In genomic region chr6:32129297-32130088, GRCh38 we compare ENCODE assay signal across 8 cellular contexts. TPM values are rescaled to one million over a fixed set of nuclear protein-coding genes. Genes with fewer than 3 reads are reported as not detected.
DNase-seq lines count a peak whose midpoint lies in the region; ATAC-seq and TF ChIP-seq lines count a peak whose summit lies in the region.

No MANE protein-coding gene starts in this region.

- H2AK5ac ChIP-seq in trophoblast cell (ENCODE audit: low read length): peak overlapping the region; percentile 96

- H3K79me1 ChIP-seq in trophoblast cell (ENCODE audit: low read length): peaks cover 13% of the 10 kb centered on the region

- no peak for ATAC-seq in activated CD4-positive, alpha-beta T cell treated with anti-CD3 and anti-CD28 coated beads for 36 hours
- no peak for ATAC-seq in GM21423 (IDR thresholded peaks at IDR 0.05; ENCODE audit: unreplicated experiment)

- peaks cover 18% of the 10 kb centered on the region in 2 experiments for H3K4me1 ChIP-seq in trophoblast cell (ENCODE audit: control insufficient read depth in 1 of 2, insufficient read depth in 2 of 2, low read length in 2 of 2)

- POLR2A ChIA-PET in activated CD4-positive, alpha-beta T cell treated with anti-CD3 and anti-CD28 coated beads for 36 hours (lab: Charles Lee): interaction anchor here (2.2 kb wide), 1 partner anchor 48 kb away, joined by 4 read pairs; no protein-coding TSS in a partner anchor

- no peak for DNase-seq in activated CD4-positive, alpha-beta T cell treated with anti-CD3 and anti-CD28 coated beads for 36 hours
- no peak for DNase-seq in activated CD4-positive, alpha-beta T cell treated with anti-CD3 and anti-CD28 coated beads, Interleukin-2, amount 50 U/mL, for 48 hours
- DNase-seq in SKM-1 (lab: John Stamatoyannopoulos, UW; ENCODE audit: unreplicated experiment): peak; percentile 78
- no peak for DNase-seq in fibroblast of the aortic adventitia (ENCODE audit: low read depth)
- peak in 1 of 2 donors; percentile 5 for DNase-seq in trophoblast cell
- no peak for DNase-seq in NCI-H2081 treated with DMSO at 0.1 percent for 48 hours (lab: John Stamatoyannopoulos, UW)
- DNase-seq in MV-4-11 (lab: John Stamatoyannopoulos, UW): no peak

- intact Hi-C loops in activated CD4-positive, alpha-beta T cell treated with anti-CD3 and anti-CD28 coated beads for 36 hours (cut with DNase I, micrococcal nuclease): loop anchor here (1.0 to 10.0 kb wide), 10 partner anchors 19 to 715 kb away; partner anchors contain the start of genes PPT2 (in 2 of the 2), ATP6V1G2 (in 1 of the 2), DDX39B (in 1 of the 2) and DXO (in 1 of the 2)

- H4K12ac ChIP-seq in trophoblast cell (ENCODE audit: low read depth, low read length): peak overlapping the region; percentile 80

- peak overlapping the region; percentile 95 for H4K8ac ChIP-seq in trophoblast cell (ENCODE audit: low read depth, low read length)

- peak overlapping the region; percentile 66 for H2AFZ ChIP-seq in trophoblast cell (ENCODE audit: insufficient read depth, low read length, poor library complexity)

- no peaks in the 10 kb centered on the region for H3K27me3 Mint-ChIP-seq in activated CD4-positive, alpha-beta T cell treated with anti-CD3 and anti-CD28 coated beads for 36 hours

- peaks cover 2 to 9% of the 10 kb centered on the region in 2 experiments for H3K36me3 ChIP-seq in trophoblast cell (ENCODE audit: control insufficient read depth in 1 of 2, insufficient read depth in 2 of 2, low read length in 2 of 2)

- TF ChIP-seq CTCF in fibroblast of the aortic adventitia (IDR thresholded peaks at IDR 0.05; ENCODE audit: insufficient read depth, low read length): no peak

- H2BK120ac ChIP-seq in trophoblast cell (ENCODE audit: insufficient read depth, low read length, poor library complexity): peak overlapping the region; percentile 23

- H3K27me3 ChIP-seq in trophoblast cell (ENCODE audit: insufficient read depth, low read length): no peaks in the 10 kb centered on the region

- peak overlapping the region; percentile 97 for H3K27ac Mint-ChIP-seq in activated CD4-positive, alpha-beta T cell treated with anti-CD3 and anti-CD28 coated beads for 36 hours

- H2BK5ac ChIP-seq in trophoblast cell (ENCODE audit: low read depth, low read length, poor library complexity): peak overlapping the region; percentile 72

- peaks cover 10% of the 10 kb centered on the region for H3K79me2 ChIP-seq in trophoblast cell (ENCODE audit: control insufficient read depth, insufficient read depth, low read length, poor library complexity)

- H3K9me3 Mint-ChIP-seq in activated CD4-positive, alpha-beta T cell treated with anti-CD3 and anti-CD28 coated beads for 36 hours (ENCODE audit: low read depth): no peaks in the 10 kb centered on the region

- H3K4me2 ChIP-seq in trophoblast cell (ENCODE audit: low read length): peak overlapping the region; percentile 88

- no peaks in the 10 kb centered on the region for H3K9me3 ChIP-seq in trophoblast cell (ENCODE audit: insufficient read depth, low read depth, low read length)

- no peak overlapping the region for H2BK12ac ChIP-seq in trophoblast cell (ENCODE audit: low read length)

- peak overlapping the region; percentile 66 for H4K91ac ChIP-seq in trophoblast cell (ENCODE audit: low read depth, low read length)

- peak overlapping the region; percentile 78 for H3K14ac ChIP-seq in trophoblast cell (ENCODE audit: low read length)

- H3K4ac ChIP-seq in trophoblast cell (ENCODE audit: low read depth, low read length): peak overlapping the region; percentile 87

- peak overlapping the region; percentile 92 for H3K9ac ChIP-seq in trophoblast cell (ENCODE audit: low read length)

- H3K4me3 ChIP-seq in fibroblast of the aortic adventitia (ENCODE audit: low read depth, low read length): peak overlapping the region; percentile 76
- peak overlapping the region; percentile 83 for H3K4me3 ChIP-seq in trophoblast cell (ENCODE audit: low read depth, low read length)

- peak overlapping the region; percentile 99 for H3K4me3 Mint-ChIP-seq in activated CD4-positive, alpha-beta T cell treated with anti-CD3 and anti-CD28 coated beads for 36 hours

- H3K36me3 Mint-ChIP-seq in activated CD4-positive, alpha-beta T cell treated with anti-CD3 and anti-CD28 coated beads for 36 hours (ENCODE audit: low read depth): peaks cover 12% of the 10 kb centered on the region

- WGBS in trophoblast cell (ENCODE audit: extremely low coverage, insufficient coverage, insufficient read length): no CpG with 5 or more reads among the region's 22 CpGs

- no peak overlapping the region for H3K23ac ChIP-seq in trophoblast cell (ENCODE audit: low read length)

- H3K4me1 Mint-ChIP-seq in activated CD4-positive, alpha-beta T cell treated with anti-CD3 and anti-CD28 coated beads for 36 hours: peaks cover 36% of the 10 kb centered on the region

- H3K27ac ChIP-seq in trophoblast cell (ENCODE audit: low read depth, low read length): peak overlapping the region; percentile 62

- peak overlapping the region; percentile 95 for H3K18ac ChIP-seq in trophoblast cell (ENCODE audit: low read length)

- CTCF ChIA-PET in activated CD4-positive, alpha-beta T cell treated with anti-CD3 and anti-CD28 coated beads for 36 hours (lab: Charles Lee): interaction anchor here (0.6 to 4.2 kb wide), 9 partner anchors 12 to 82 kb away, joined by 3 to 36 read pairs (median 4); partner anchors contain the start of gene GPSM3

RNA-seq across cellular contexts. Expression of gene FKBPL, which starts 0.6 kb away (rescaled TPM):
- total RNA-seq in activated CD4-positive, alpha-beta T cell treated with anti-CD3 and anti-CD28 coated beads for 36 hours: 1 to 10 TPM; 5.2 to 5.7 TPM
- total RNA-seq in fibroblast of the aortic adventitia (ENCODE audit: low replicate concordance): 5.6 and 7.9 TPM in 2 replicates
- 9.9 and 10.1 TPM in 2 replicates for polyA plus RNA-seq in trophoblast cell (2013)

RNA-seq across cellular contexts. Expression of gene ATF6B, which starts 1.4 kb away (rescaled TPM):
- 10 to 100 TPM; 60.2 to 63.4 TPM for total RNA-seq in activated CD4-positive, alpha-beta T cell treated with anti-CD3 and anti-CD28 coated beads for 36 hours
- total RNA-seq in fibroblast of the aortic adventitia (ENCODE audit: low replicate concordance): 23.8 and 40.6 TPM in 2 replicates
- polyA plus RNA-seq in trophoblast cell (2013): 52.6 and 54.2 TPM in 2 replicates

RNA-seq across cellular contexts. Expression of gene TNXB, which starts 20.4 kb away (rescaled TPM):
- 1 to 10 TPM; 3.5 to 3.8 TPM for total RNA-seq in activated CD4-positive, alpha-beta T cell treated with anti-CD3 and anti-CD28 coated beads for 36 hours
- total RNA-seq in fibroblast of the aortic adventitia (ENCODE audit: low replicate concordance): 54.0 and 315 TPM in 2 replicates
- polyA plus RNA-seq in trophoblast cell (2013): 2.3 and 2.4 TPM in 2 replicates

RNA-seq across cellular contexts. Expression of gene PRRT1, which starts 22.2 kb away (rescaled TPM):
- total RNA-seq in activated CD4-positive, alpha-beta T cell treated with anti-CD3 and anti-CD28 coated beads for 36 hours: under 1 TPM; 0.43 to 0.79 TPM
- total RNA-seq in fibroblast of the aortic adventitia (ENCODE audit: low replicate concordance): 0.41 and 0.54 TPM in 2 replicates
- 1.1 and 1.2 TPM in 2 replicates for polyA plus RNA-seq in trophoblast cell (2013)

RNA-seq across cellular contexts. Expression of gene PPT2, which starts 24.4 kb away (rescaled TPM):
- 10 to 100 TPM in 1 of 2 experiments, 1 to 10 TPM in 1; 9.9 to 10.1 TPM for total RNA-seq in activated CD4-positive, alpha-beta T cell treated with anti-CD3 and anti-CD28 coated beads for 36 hours
- 7.1 and 30.2 TPM in 2 replicates for total RNA-seq in fibroblast of the aortic adventitia (ENCODE audit: low replicate concordance)
- 39.7 and 44.5 TPM in 2 replicates for polyA plus RNA-seq in trophoblast cell (2013)

Comparison
In these comparisons a context has a peak if more than half of its experiments do, and no peak if none do; other contexts are left out.
1. RNA of gene TNXB, which starts 20.4 kb away (total RNA-seq): 54.0 to 315 TPM in fibroblast of the aortic adventitia; 3.5 to 3.8 TPM in activated CD4-positive, alpha-beta T cell treated with anti-CD3 and anti-CD28 coated beads for 36 hours; every median in the first group is over 10 times any median in the second.